ENCODE assay signal across 8 cellular contexts in genomic region chr11:36511062-36511461, GRCh38. TPM values are rescaled to one million over a fixed set of nuclear protein-coding genes. Genes with fewer than 3 reads are reported as not detected.
A peak's percentile ranks its signal among the peaks of the same experiment; 100 is the strongest.
DNase-seq lines count a peak whose midpoint lies in the region; ATAC-seq, FAIRE-seq and TF ChIP-seq lines count a peak whose summit lies in the region.
"Not testable (repeated sequence)": the region's sequence is repeated elsewhere in the genome, so short reads cannot be mapped to it uniquely, and the experiment has no call there.

No MANE protein-coding gene starts in this region.

- H3K79me2 ChIP-seq in OCI-LY3 (ENCODE audit: low read length) (peaks cover 23% of the 10 kb centered on the region), K562 (ENCODE audit: control insufficient read depth, insufficient read depth, low read length) (peaks cover 32% of the 10 kb centered on the region)

- POLR2A ChIA-PET in activated CD8-positive, alpha-beta T cell treated with anti-CD3 and anti-CD28 coated beads, Interleukin-2, amount 10 ng/mL, durations not matched to agents 7 days and 5 days (lab: Charles Lee), result not testable (repeated sequence)
- POLR2A ChIA-PET in K562 (lab: Yijun Ruan, JAX), result interaction anchor here (1.0 kb wide), 1 partner anchor 219 kb away, joined by 3 read pairs; no protein-coding TSS in a partner anchor

- not testable (repeated sequence) for BruUV-seq in Calu3 (replicated peaks; lab: Mats Ljungman, UMichigan); K562 (replicated peaks; lab: Mats Ljungman, UMichigan)

- H3K4me1 ChIP-seq in OCI-LY3 (ENCODE audit: low read length), result peaks cover 12% of the 10 kb centered on the region
- not testable (repeated sequence) for H3K4me1 ChIP-seq in K562 (replicated peaks in 1 of 2; ENCODE audit: control insufficient read depth in 2 of 2, insufficient read depth in 2 of 2, low read length in 2 of 2); mucosa of rectum (ENCODE audit: control insufficient read depth in 2 of 2, insufficient read depth in 2 of 2, low read length in 2 of 2); uterus

- not testable (repeated sequence) for H3K9me3 Mint-ChIP-seq in Calu3 (ENCODE audit: low read depth, unreplicated experiment); activated CD8-positive, alpha-beta T cell treated with anti-CD3 and anti-CD28 coated beads, Interleukin-2, amount 10 ng/mL, durations not matched to agents 7 days and 5 days (ENCODE audit: insufficient read depth); progenitor cell of endocrine pancreas (ENCODE audit: low read depth)

- H3K27me3 Mint-ChIP-seq in Calu3 (ENCODE audit: unreplicated experiment), result peaks cover 28% of the 10 kb centered on the region
- not testable (repeated sequence) for H3K27me3 Mint-ChIP-seq in activated CD8-positive, alpha-beta T cell treated with anti-CD3 and anti-CD28 coated beads, Interleukin-2, amount 10 ng/mL, durations not matched to agents 7 days and 5 days (ENCODE audit: low read depth)
- H3K27me3 Mint-ChIP-seq in progenitor cell of endocrine pancreas, result peaks cover 35% of the 10 kb centered on the region

- H3K27ac Mint-ChIP-seq in Calu3 (ENCODE audit: unreplicated experiment), result peak overlapping the region; percentile 74
- H3K27ac Mint-ChIP-seq in activated CD8-positive, alpha-beta T cell treated with anti-CD3 and anti-CD28 coated beads, Interleukin-2, amount 10 ng/mL, durations not matched to agents 7 days and 5 days; progenitor cell of endocrine pancreas: not testable (repeated sequence)

- not testable (repeated sequence) for TF ChIP-seq POLR2A in K562 (conservative IDR thresholded peaks at IDR 0.05); uterus (IDR thresholded peaks at IDR 0.05)

- peak overlapping the region; percentile 99 for H3K4me3 ChIP-seq in OCI-LY3 (ENCODE audit: low read length)
- H3K4me3 ChIP-seq in K562, result peak overlapping the region; percentile 92
- H3K4me3 ChIP-seq in epithelial cell of proximal tubule (ENCODE audit: low read depth, low read length), result peak overlapping the region; percentile 78
- peak overlapping the region; percentile 95 to 98 for H3K4me3 ChIP-seq in mucosa of rectum (ENCODE audit: low read length in 2 of 2)
- not testable (repeated sequence) for H3K4me3 ChIP-seq in uterus

- not testable (repeated sequence) for H3K36me3 ChIP-seq in OCI-LY3 (replicated peaks; ENCODE audit: low read depth, low read length); K562 (ENCODE audit: control insufficient read depth, insufficient read depth, low read length); mucosa of rectum (ENCODE audit: control insufficient read depth in 2 of 2, insufficient read depth in 2 of 2, low read length in 2 of 2); uterus

- DNase-seq in Calu3; activated CD8-positive, alpha-beta T cell treated with anti-CD3 and anti-CD28 coated beads, Interleukin-2, amount 10 ng/mL, durations not matched to agents 7 days and 5 days; K562 (ENCODE audit: extremely low read depth in 1 of 4, low spot score in 3 of 4); epithelial cell of proximal tubule (ENCODE audit: low read depth); progenitor cell of endocrine pancreas (ENCODE audit: low spot score, unreplicated experiment); uterus: not testable (repeated sequence)

- not testable (repeated sequence) for FAIRE-seq in K562 (lab: Jason Lieb, UNC)

- H3K4me2 ChIP-seq in OCI-LY3 (ENCODE audit: low read length) (peak overlapping the region; percentile 80), K562 (ENCODE audit: insufficient read depth, low read length) (peak overlapping the region; percentile 95)

- H2AFZ ChIP-seq in OCI-LY3 (ENCODE audit: low read depth, low read length) (peak overlapping the region; percentile 100), K562 (ENCODE audit: low read depth, low read length) (peak overlapping the region; percentile 98)

- CTCF ChIA-PET in Calu3 (lab: Charles Lee), result interaction anchor here (1.3 kb wide), 1 partner anchor 18 kb away, joined by 5 read pairs; no protein-coding TSS in a partner anchor
- CTCF ChIA-PET in activated CD8-positive, alpha-beta T cell treated with anti-CD3 and anti-CD28 coated beads, Interleukin-2, amount 10 ng/mL, durations not matched to agents 7 days and 5 days (lab: Charles Lee), result interaction anchor here (0.9 to 3.6 kb wide), 13 partner anchors 13 to 235 kb away, joined by 3 to 52 read pairs (median 6); no protein-coding TSS in a partner anchor
- CTCF ChIA-PET in K562 (lab: Yijun Ruan, JAX; ENCODE audit: low intra/inter-chr PET ratio), result not testable (repeated sequence)

- H3K9me1 ChIP-seq in K562 (ENCODE audit: control insufficient read depth, insufficient read depth, low read length), result not testable (repeated sequence)

- H3K27me3 ChIP-seq in OCI-LY3 (ENCODE audit: low read depth, low read length); K562 (ENCODE audit: control insufficient read depth in 2 of 2, insufficient read depth in 2 of 2, low read length in 2 of 2); mucosa of rectum (ENCODE audit: control insufficient read depth in 2 of 2, insufficient read depth in 2 of 2, low read length in 2 of 2); uterus: not testable (repeated sequence)

- 66% methylated on average over 2 of the region's 2 CpGs for WGBS in K562 (ENCODE audit: insufficient coverage, low coverage, missing lambda C conversion rate)

- TF ChIP-seq CTCF in Calu3 (IDR thresholded peaks at IDR 0.05; ENCODE audit: unreplicated experiment); OCI-LY3 (IDR thresholded peaks at IDR 0.05; ENCODE audit: low read depth, low read length); K562 (IDR thresholded peaks at IDR 0.05 in 2 of 3, conservative IDR thresholded peaks at IDR 0.05 in 1 of 3; ENCODE audit: insufficient read depth in 2 of 3, low read depth in 1 of 3, low read length in 3 of 3); epithelial cell of proximal tubule (conservative IDR thresholded peaks at IDR 0.05; ENCODE audit: low read depth, low read length); progenitor cell of endocrine pancreas (IDR thresholded peaks at IDR 0.05; ENCODE audit: unreplicated experiment); uterus (IDR thresholded peaks at IDR 0.05): not testable (repeated sequence)

- not testable (repeated sequence) for TF ChIP-seq EP300 in K562 (IDR thresholded peaks at IDR 0.05; ENCODE audit: low read length)

- in situ Hi-C loops in K562 (cut with MboI), result not testable (repeated sequence)

- not testable (repeated sequence) for H3K9ac ChIP-seq in OCI-LY3 (ENCODE audit: low read length)
- peak overlapping the region in 1 of 2 experiments; percentile 86; a peak in 1 of 4 replicates for H3K9ac ChIP-seq in K562 (ENCODE audit: insufficient read depth in 1 of 2, low read depth in 2 of 2, low read length in 2 of 2)
- peak overlapping the region in 1 of 2 donors; percentile 94 for H3K9ac ChIP-seq in mucosa of rectum (ENCODE audit: low read depth in 1 of 2, low read length in 2 of 2)

- TF ChIP-seq RAD21 in K562 (CRISPR knock-in tag; conservative IDR thresholded peaks at IDR 0.05 in 1 of 2, IDR thresholded peaks at IDR 0.05 in 1 of 2), result not testable (repeated sequence)

- not testable (repeated sequence) for ATAC-seq in activated CD8-positive, alpha-beta T cell treated with anti-CD3 and anti-CD28 coated beads, Interleukin-2, amount 10 ng/mL, durations not matched to agents 7 days and 5 days; K562

- H3K36me3 Mint-ChIP-seq in Calu3 (ENCODE audit: insufficient read depth, unreplicated experiment), result peaks cover 24% of the 10 kb centered on the region
- not testable (repeated sequence) for H3K36me3 Mint-ChIP-seq in activated CD8-positive, alpha-beta T cell treated with anti-CD3 and anti-CD28 coated beads, Interleukin-2, amount 10 ng/mL, durations not matched to agents 7 days and 5 days (ENCODE audit: low read depth); progenitor cell of endocrine pancreas (ENCODE audit: insufficient read depth)

- peaks cover 16% of the 10 kb centered on the region for H3K4me1 Mint-ChIP-seq in Calu3 (ENCODE audit: low read depth, unreplicated experiment)
- peaks cover 23% of the 10 kb centered on the region for H3K4me1 Mint-ChIP-seq in activated CD8-positive, alpha-beta T cell treated with anti-CD3 and anti-CD28 coated beads, Interleukin-2, amount 10 ng/mL, durations not matched to agents 7 days and 5 days (ENCODE audit: low read depth)
- peaks cover 13% of the 10 kb centered on the region for H3K4me1 Mint-ChIP-seq in progenitor cell of endocrine pancreas (ENCODE audit: low read depth)

- intact Hi-C loops in Calu3 (cut with micrococcal nuclease; ENCODE audit: unreplicated experiment) (loop anchor here (2.0 kb wide), 1 partner anchor 30 kb away; no protein-coding TSS in a partner anchor), K562 (cut with micrococcal nuclease) (loop anchor here (5.0 kb wide), 1 partner anchor 161 kb away; no protein-coding TSS in a partner anchor)
- intact Hi-C loops in uterus (cut with DNase I; ENCODE audit: low total_unique reads), result not testable (repeated sequence)

- H4K20me1 ChIP-seq in OCI-LY3 (ENCODE audit: insufficient read depth, low read length), result peaks cover 11% of the 10 kb centered on the region; the same call in 1 of the 2 replicates
- H4K20me1 ChIP-seq in K562 (replicated peaks; ENCODE audit: control insufficient read depth, insufficient read depth, low read length), result not testable (repeated sequence)

- not testable (repeated sequence) for H3K27ac ChIP-seq in OCI-LY3 (ENCODE audit: low read length); K562 (ENCODE audit: extremely low read depth, low read depth, low read length); mucosa of rectum (ENCODE audit: low read depth in 2 of 2, low read length in 2 of 2)
- peak overlapping the region; percentile 85 to 90 for H3K27ac ChIP-seq in uterus

- H3K9me3 ChIP-seq in OCI-LY3 (ENCODE audit: insufficient read depth, low read length); K562 (replicated peaks; ENCODE audit: control insufficient read depth, insufficient read depth, low read depth, low read length); mucosa of rectum (ENCODE audit: control insufficient read depth in 2 of 2, low read length in 2 of 2); uterus: not testable (repeated sequence)

- peak overlapping the region; percentile 93 for H3K4me3 Mint-ChIP-seq in Calu3 (ENCODE audit: low read depth, unreplicated experiment)
- peak overlapping the region; percentile 98 for H3K4me3 Mint-ChIP-seq in activated CD8-positive, alpha-beta T cell treated with anti-CD3 and anti-CD28 coated beads, Interleukin-2, amount 10 ng/mL, durations not matched to agents 7 days and 5 days
- H3K4me3 Mint-ChIP-seq in progenitor cell of endocrine pancreas (ENCODE audit: low read depth), result peak overlapping the region; percentile 98

RNA-seq across cellular contexts. Expression of gene TRAF6, which starts 1.0 kb away (rescaled TPM):
- total RNA-seq in Calu3 (2022) (13.5 and 14.8 TPM in 2 replicates), K562 (2014; rRNA removed) (5.0 and 6.4 TPM in 2 replicates), K562 (2014; rRNA removed; fragmentation: Illumina TruSeq; extraction: Trizol) (8.2 and 11.6 TPM in 2 replicates), K562 (2015; rRNA removed; fragmentation: Illumina TruSeq; extraction: Trizol) (8.0 and 8.3 TPM in 2 replicates), K562 (2021) (9.2 and 10.0 TPM in 2 replicates), epithelial cell of proximal tubule (7.5 and 9.8 TPM in 2 replicates), progenitor cell of endocrine pancreas (15.1 and 16.9 TPM in 2 replicates), uterus (10 to 100 TPM in 3 of 4 donors, 1 to 10 TPM in 1; 5.1 to 22.6 (median 16.2) TPM)
- total RNA-seq in activated CD8-positive, alpha-beta T cell treated with anti-CD3 and anti-CD28 coated beads, Interleukin-2, amount 10 ng/mL, durations not matched to agents 7 days and 5 days, result 1 to 10 TPM; 8.8 to 9.1 TPM
- 12.5 and 26.3 TPM in 2 replicates for total RNA-seq in K562 (2011; cell fraction: chromatin; rRNA removed; ENCODE audit: low replicate concordance)
- total RNA-seq in K562 (2011; cell fraction: nucleolus; rRNA removed), result 6.8 and 9.1 TPM in 2 replicates
- 14.2 and 23.3 TPM in 2 replicates for total RNA-seq in K562 (2011; cell fraction: nucleoplasm; rRNA removed)
- polyA plus RNA-seq in K562 (2011; rRNA removed) (10.6 and 13.1 TPM in 2 replicates), K562 (2014; fragmentation: Illumina TruSeq; extraction: Trizol) (8.4 and 9.3 TPM in 2 replicates), K562 (2014; fragmentation: Nextera tagmentation; extraction: Ambion mirVana) (1 to 10 TPM; 2.0 to 4.2 TPM), K562 (2014; rRNA removed) (4.4 and 5.4 TPM in 2 replicates)
- 5.3 and 7.6 TPM in 2 replicates for polyA plus RNA-seq in K562 (2011; cell fraction: cytosol; rRNA removed)
- polyA plus RNA-seq in K562 (2011; cell fraction: nucleus; rRNA removed), result 16.0 and 17.9 TPM in 2 replicates
- polyA plus RNA-seq in K562 (2012), result 5.4 and 6.9 TPM in 2 replicates
- polyA minus RNA-seq in K562 (2011; rRNA and poly(A)+ RNA removed), result 16.6 and 17.1 TPM in 2 replicates
- polyA minus RNA-seq in K562 (2011; cell fraction: cytosol; rRNA and poly(A)+ RNA removed), result 7.3 and 10.0 TPM in 2 replicates
- polyA minus RNA-seq in K562 (2011; cell fraction: nucleus; rRNA and poly(A)+ RNA removed), result 8.8 and 16.6 TPM in 2 replicates

RNA-seq across cellular contexts. Expression of gene RAG1, which starts 56.7 kb away (rescaled TPM):
- 0.56 and 0.90 TPM in 2 replicates for total RNA-seq in Calu3 (2022)
- under 1 TPM; 0.08 TPM for total RNA-seq in activated CD8-positive, alpha-beta T cell treated with anti-CD3 and anti-CD28 coated beads, Interleukin-2, amount 10 ng/mL, durations not matched to agents 7 days and 5 days
- 1.8 and 6.2 TPM in 2 replicates for total RNA-seq in K562 (2011; cell fraction: chromatin; rRNA removed; ENCODE audit: low replicate concordance)
- 0.83 and 2.0 TPM in 2 replicates for total RNA-seq in K562 (2011; cell fraction: nucleolus; rRNA removed)
- total RNA-seq in K562 (2011; cell fraction: nucleoplasm; rRNA removed), result 2.6 and 6.9 TPM in 2 replicates
- 1.8 and 2.0 TPM in 2 replicates for total RNA-seq in K562 (2014; rRNA removed)
- 2.5 and 2.8 TPM in 2 replicates for total RNA-seq in K562 (2014; rRNA removed; fragmentation: Illumina TruSeq; extraction: Trizol)
- total RNA-seq in K562 (2015; rRNA removed; fragmentation: Illumina TruSeq; extraction: Trizol), result 1.5 and 1.7 TPM in 2 replicates
- 1.6 and 2.1 TPM in 2 replicates for total RNA-seq in K562 (2021)
- 0.93 and 1.7 TPM in 2 replicates for polyA plus RNA-seq in K562 (2011; rRNA removed)
- 0.27 and 0.40 TPM in 2 replicates for polyA plus RNA-seq in K562 (2011; cell fraction: cytosol; rRNA removed)
- polyA plus RNA-seq in K562 (2011; cell fraction: nucleus; rRNA removed), result 1.9 and 2.4 TPM in 2 replicates
- 1.7 and 2.8 TPM in 2 replicates for polyA plus RNA-seq in K562 (2012)
- 2.0 and 2.2 TPM in 2 replicates for polyA plus RNA-seq in K562 (2014; fragmentation: Illumina TruSeq; extraction: Trizol)
- under 1 TPM; 0.49 to 0.89 TPM for polyA plus RNA-seq in K562 (2014; fragmentation: Nextera tagmentation; extraction: Ambion mirVana)
- polyA plus RNA-seq in K562 (2014; rRNA removed), result 1.4 and 1.5 TPM in 2 replicates
- 1.3 and 1.9 TPM in 2 replicates for polyA minus RNA-seq in K562 (2011; rRNA and poly(A)+ RNA removed)
- polyA minus RNA-seq in K562 (2011; cell fraction: cytosol; rRNA and poly(A)+ RNA removed), result 1.3 TPM in 2 replicates
- 1.1 and 1.2 TPM in 2 replicates for polyA minus RNA-seq in K562 (2011; cell fraction: nucleus; rRNA and poly(A)+ RNA removed)
- total RNA-seq in epithelial cell of proximal tubule, result 1.0 and 2.0 TPM in 2 replicates
- total RNA-seq in progenitor cell of endocrine pancreas, result 0.65 and 1.00 TPM in 2 replicates
- 1 to 10 TPM in 1 of 4 donors, under 1 TPM in 3; 0.26 to 3.5 (median 0.78) TPM for total RNA-seq in uterus
